ENCODE assay signal across 10 cellular contexts in genomic region chr6:44452725-44453124, GRCh38.
DNase-seq lines count a peak whose midpoint lies in the region; ATAC-seq and TF ChIP-seq lines count a peak whose summit lies in the region.
"Had no signal": no experiment of that assay in that cellular context is flagged by ENCODE, and none has a peak within 500 bp of the region (broad histone marks: within the 10 kb centered on the region; RNA-seq: fewer than 3 reads in every experiment).

No MANE protein-coding gene starts in this region.

- H3K27me3 Mint-ChIP-seq in progenitor cell of endocrine pancreas: peaks cover 7% of the 10 kb centered on the region
- H3K27me3 Mint-ChIP-seq in effector memory CD8-positive, alpha-beta T cell: peaks cover 0 to 8% of the 10 kb centered on the region in 2 donors

- no peak overlapping the region for H3K4me3 ChIP-seq in epithelial cell of proximal tubule (ENCODE audit: low read depth, low read length)

- peaks cover 6% of the 10 kb centered on the region for H3K4me1 Mint-ChIP-seq in progenitor cell of endocrine pancreas (ENCODE audit: low read depth)
- H3K4me1 Mint-ChIP-seq in effector memory CD8-positive, alpha-beta T cell (ENCODE audit: low read depth in 2 of 2): no peaks in the 10 kb centered on the region

- peak; percentile 55 for DNase-seq in GM04503 (ENCODE audit: low read depth)
- DNase-seq in RKO (ENCODE audit: low spot score): peak; percentile 86
- peak; percentile 63 for DNase-seq in epithelial cell of proximal tubule (ENCODE audit: low read depth)
- no peak for DNase-seq in progenitor cell of endocrine pancreas (ENCODE audit: low spot score, unreplicated experiment)
- no peak for DNase-seq in effector CD8-positive, alpha-beta T cell (lab: John Stamatoyannopoulos, UW)
- DNase-seq in NCI-H2081 (lab: John Stamatoyannopoulos, UW): no peak
- DNase-seq in effector memory CD8-positive, alpha-beta T cell: no peak
- DNase-seq: H9, NCI-H526 treated with DMSO at 0.1 percent for 48 hours had no signal

- no peak overlapping the region for H3K4me3 Mint-ChIP-seq in progenitor cell of endocrine pancreas (ENCODE audit: low read depth)
- H3K4me3 Mint-ChIP-seq in effector memory CD8-positive, alpha-beta T cell: no peak overlapping the region
- H3K4me3 Mint-ChIP-seq: H9 had no signal

- no peaks in the 10 kb centered on the region for H3K9me3 Mint-ChIP-seq in progenitor cell of endocrine pancreas (ENCODE audit: low read depth)
- H3K9me3 Mint-ChIP-seq in effector memory CD8-positive, alpha-beta T cell: no peaks in the 10 kb centered on the region
- H3K9me3 Mint-ChIP-seq: H9 had no signal

- H3K36me3 Mint-ChIP-seq in progenitor cell of endocrine pancreas (ENCODE audit: insufficient read depth): peaks cover 9% of the 10 kb centered on the region
- H3K36me3 Mint-ChIP-seq in effector memory CD8-positive, alpha-beta T cell (ENCODE audit: insufficient read depth): peaks cover 11% of the 10 kb centered on the region

- TF ChIP-seq CTCF in epithelial cell of proximal tubule (conservative IDR thresholded peaks at IDR 0.05; ENCODE audit: low read depth, low read length) (no peak), progenitor cell of endocrine pancreas (IDR thresholded peaks at IDR 0.05; ENCODE audit: unreplicated experiment) (no peak)

- no peak for ATAC-seq in HG03135 (IDR thresholded peaks at IDR 0.05; ENCODE audit: unreplicated experiment)
- no peak for ATAC-seq in effector memory CD8-positive, alpha-beta T cell (replicated peaks)

- peak overlapping the region; percentile 3 for H3K27ac Mint-ChIP-seq in progenitor cell of endocrine pancreas
- no peak overlapping the region for H3K27ac Mint-ChIP-seq in effector memory CD8-positive, alpha-beta T cell
- H3K27ac Mint-ChIP-seq: H9 had no signal

Comparison
In these comparisons a context has a peak if more than half of its experiments do, and no peak if none do; other contexts are left out.
1. DNase-seq: peak in GM04503 (single experiment), RKO (single experiment) and epithelial cell of proximal tubule (single experiment); none in progenitor cell of endocrine pancreas (single experiment), effector CD8-positive, alpha-beta T cell (single experiment), NCI-H2081 (0 of 2) and effector memory CD8-positive, alpha-beta T cell (0 of 3).